ENCODE assay signal across 9 cellular contexts in genomic region chr6:108175592-108176279, GRCh38. TPM values are rescaled to one million over a fixed set of nuclear protein-coding genes. Genes with fewer than 3 reads are reported as not detected.
A peak's percentile ranks its signal among the peaks of the same experiment; 100 is the strongest.
DNase-seq lines count a peak whose midpoint lies in the region; ATAC-seq and TF ChIP-seq lines count a peak whose summit lies in the region.
"Had no signal": no experiment of that assay in that cellular context is flagged by ENCODE, and none has a peak within 500 bp of the region (broad histone marks: within the 10 kb centered on the region; RNA-seq: fewer than 3 reads in every experiment).

No MANE protein-coding gene starts in this region.

- peak overlapping the region; percentile 32 for H3K4me3 ChIP-seq in NT2/D1 (ENCODE audit: insufficient read length, low read depth)
- H3K4me3 ChIP-seq in esophagus squamous epithelium: peak overlapping the region; percentile 26 to 64 (median 40)
- H3K4me3 ChIP-seq in gastrocnemius medialis: peak overlapping the region; percentile 21 to 44 (median 30)

- H3K27ac ChIP-seq in esophagus squamous epithelium: no peak overlapping the region
- H3K27ac ChIP-seq in gastrocnemius medialis: no peak overlapping the region

- TF ChIP-seq CTCF in GM20000 (IDR thresholded peaks at IDR 0.05; ENCODE audit: extremely low read depth, missing control alignments) (no peak), esophagus squamous epithelium (IDR thresholded peaks at IDR 0.05) (peak in 3 of 6 experiments; percentile 6 to 57 (median 40)), gastrocnemius medialis (IDR thresholded peaks at IDR 0.05 in 4 of 5, conservative IDR thresholded peaks at IDR 0.05 in 1 of 5) (peak in 1 of 5 experiments; percentile 29)

- ATAC-seq in gastrocnemius medialis (no peak), HG02970 (IDR thresholded peaks at IDR 0.05; ENCODE audit: low FRiP score, unreplicated experiment) (no peak), HG03135 (IDR thresholded peaks at IDR 0.05; ENCODE audit: unreplicated experiment) (no peak), HG03439 (IDR thresholded peaks at IDR 0.05; ENCODE audit: unreplicated experiment) (no peak)

- DNase-seq in GM20000 (ENCODE audit: low spot score): peak; percentile 41
- DNase-seq in NT2/D1 (ENCODE audit: low read depth, low spot score): no peak
- DNase-seq in esophagus squamous epithelium (lab: John Stamatoyannopoulos, UW): no peak
- no peak for DNase-seq in gastrocnemius medialis
- DNase-seq: MV-4-11 had no signal

- intact Hi-C loops in esophagus squamous epithelium (cut with DNase I): no loop called here
- intact Hi-C loops in gastrocnemius medialis (cut with DNase I; ENCODE audit: low total_unique reads): loop anchor here (2.0 kb wide), 1 partner anchor 57 kb away; no protein-coding TSS in a partner anchor

- in situ Hi-C loops in gastrocnemius medialis (cut with MboI; ENCODE audit: low sequenced_read_pairs in 4 of 4): no loop called here

- H3K9ac ChIP-seq in NT2/D1 (ENCODE audit: insufficient read length, low read depth): no peak overlapping the region

- peaks cover 2% of the 10 kb centered on the region for H3K4me1 ChIP-seq in NT2/D1 (ENCODE audit: insufficient read depth, insufficient read length)
- peaks cover 15 to 31% (median 15%) of the 10 kb centered on the region in 3 donors for H3K4me1 ChIP-seq in esophagus squamous epithelium
- peaks cover 13 to 15% of the 10 kb centered on the region in 2 donors for H3K4me1 ChIP-seq in gastrocnemius medialis

- TF ChIP-seq POLR2A in esophagus squamous epithelium (IDR thresholded peaks at IDR 0.05) (no peak), gastrocnemius medialis (IDR thresholded peaks at IDR 0.05) (no peak)

- H3K9me3 ChIP-seq in NT2/D1 (ENCODE audit: insufficient read depth, low read length): no peaks in the 10 kb centered on the region
- H3K9me3 ChIP-seq in esophagus squamous epithelium: no peaks in the 10 kb centered on the region
- no peaks in the 10 kb centered on the region for H3K9me3 ChIP-seq in gastrocnemius medialis

- 2 to 10% methylated on average over 10 to 24 of the region's 38 CpGs for WGBS in esophagus squamous epithelium, 2 donors

- peaks cover 82% of the 10 kb centered on the region for H3K27me3 ChIP-seq in NT2/D1 (ENCODE audit: insufficient read depth, insufficient read length)
- H3K27me3 ChIP-seq in esophagus squamous epithelium: peaks cover 14 to 100% (median 30%) of the 10 kb centered on the region in 4 donors
- H3K27me3 ChIP-seq in gastrocnemius medialis: peaks cover 81 to 90% (median 84%) of the 10 kb centered on the region in 3 donors

- no peaks in the 10 kb centered on the region for H3K36me3 ChIP-seq in NT2/D1 (ENCODE audit: insufficient read depth, insufficient read length, low read length)
- H3K36me3 ChIP-seq in esophagus squamous epithelium: no peaks in the 10 kb centered on the region
- no peaks in the 10 kb centered on the region for H3K36me3 ChIP-seq in gastrocnemius medialis

RNA-seq across cellular contexts. Expression of gene NR2E1, which starts 9.9 kb away (rescaled TPM):
- not detected for total RNA-seq in esophagus squamous epithelium
- not detected for total RNA-seq in gastrocnemius medialis
- total RNA-seq: lower leg skin had no signal
